In genomic region chr3:6717026-6717943, GRCh38 we compare ENCODE assay signal across 12 cellular contexts.
DNase-seq lines count a peak whose midpoint lies in the region; ATAC-seq and TF ChIP-seq lines count a peak whose summit lies in the region.
"Had no signal": no experiment of that assay in that cellular context is flagged by ENCODE, and none has a peak within 500 bp of the region (broad histone marks: within the 10 kb centered on the region; RNA-seq: fewer than 3 reads in every experiment).

No MANE protein-coding gene starts in this region.

- TF ChIP-seq CTCF in OCI-LY7 (conservative IDR thresholded peaks at IDR 0.05; ENCODE audit: low read length) (no peak), vagina (IDR thresholded peaks at IDR 0.05) (no peak)

- H3K4me1 ChIP-seq in OCI-LY7 (ENCODE audit: insufficient read depth, low read length, poor library complexity, severe bottlenecking): peaks cover 39% of the 10 kb centered on the region
- H3K4me1 ChIP-seq in vagina: peaks cover 4% of the 10 kb centered on the region
- H3K4me1 ChIP-seq: parathyroid adenoma had no signal

- H4K20me1 ChIP-seq in OCI-LY7 (ENCODE audit: insufficient read depth, low read length): no peaks in the 10 kb centered on the region

- peak overlapping the region; percentile 94 for H3K27ac ChIP-seq in OCI-LY7 (ENCODE audit: low read depth, low read length, poor library complexity, severe bottlenecking)
- no peak overlapping the region for H3K27ac ChIP-seq in vagina
- H3K27ac ChIP-seq: parathyroid adenoma had no signal

- no peaks in the 10 kb centered on the region for H3K9me2 ChIP-seq in OCI-LY7 (ENCODE audit: insufficient read depth, low read length)

- H3K36me3 ChIP-seq in OCI-LY7 (ENCODE audit: insufficient read depth, low read length) (no peaks in the 10 kb centered on the region; the same call in 1 of the 2 replicates), vagina (no peaks in the 10 kb centered on the region)

- peak overlapping the region; percentile 72 for H3K4me2 ChIP-seq in OCI-LY7 (ENCODE audit: low read length)

- intact Hi-C loops in OCI-LY7 (cut with micrococcal nuclease; ENCODE audit: unreplicated experiment) (loop anchor here (1.0 to 5.0 kb wide), 3 partner anchors 37 to 435 kb away; no protein-coding TSS in a partner anchor), vagina (cut with DNase I) (no loop called here)

- H3K79me2 ChIP-seq in OCI-LY7 (ENCODE audit: insufficient read depth, low read depth, low read length): no peaks in the 10 kb centered on the region
- H3K79me2 ChIP-seq: parathyroid adenoma had no signal

- ATAC-seq in GM18520 (IDR thresholded peaks at IDR 0.05; ENCODE audit: unreplicated experiment): peak; percentile 90
- ATAC-seq in GM21526 (IDR thresholded peaks at IDR 0.05; ENCODE audit: low FRiP score, unreplicated experiment): peak; percentile 97
- ATAC-seq in HG03103 (IDR thresholded peaks at IDR 0.05; ENCODE audit: low read depth, unreplicated experiment): peak; percentile 93

- H2AFZ ChIP-seq in OCI-LY7 (ENCODE audit: low read length): peak overlapping the region; percentile 45; the same call in 1 of the 2 replicates
- H2AFZ ChIP-seq: parathyroid adenoma had no signal

- CTCF ChIA-PET in OCI-LY7 (lab: Charles Lee; ENCODE audit: unreplicated experiment): no interaction called here

- no TSS peak for BruUV-seq in OCI-LY7 (replicated peaks; lab: Mats Ljungman, UMichigan)

- no peaks in the 10 kb centered on the region for H3K27me3 ChIP-seq in vagina

- H3K9me3 ChIP-seq in OCI-LY7 (ENCODE audit: low read length): peaks cover 4% of the 10 kb centered on the region; the same call in 1 of the 2 replicates
- no peaks in the 10 kb centered on the region for H3K9me3 ChIP-seq in vagina

- peak; percentile 91 for DNase-seq in OCI-LY7 (ENCODE audit: low spot score)
- DNase-seq in foreskin melanocyte: no peak
- no peak for DNase-seq in T-helper 2 cell
- DNase-seq in vagina (ENCODE audit: extremely low spot score in 2 of 2): no peak
- no peak for DNase-seq in GM03348 (ENCODE audit: low spot score)
- DNase-seq: activated T-cell treated with anti-CD3 and anti-CD28 coated beads for 4 hours, KBM-7, NCI-H510A treated with DMSO at 0.1 percent for 48 hours had no signal

- POLR2A ChIA-PET in OCI-LY7 (lab: Charles Lee): interaction anchor here (0.5 to 2.2 kb wide), 13 partner anchors 10 to 525 kb away, joined by 3 to 11 read pairs (median 3); no protein-coding TSS in a partner anchor

- H3K4me3 ChIP-seq in OCI-LY7 (ENCODE audit: low read depth, low read length, poor library complexity, severe bottlenecking) (peak overlapping the region; percentile 57), vagina (no peak overlapping the region)

- no peak for TF ChIP-seq POLR2A in vagina (IDR thresholded peaks at IDR 0.05)
